Comparison of ENCODE assay signal across 5 cellular contexts in the genomic region with DNA sequence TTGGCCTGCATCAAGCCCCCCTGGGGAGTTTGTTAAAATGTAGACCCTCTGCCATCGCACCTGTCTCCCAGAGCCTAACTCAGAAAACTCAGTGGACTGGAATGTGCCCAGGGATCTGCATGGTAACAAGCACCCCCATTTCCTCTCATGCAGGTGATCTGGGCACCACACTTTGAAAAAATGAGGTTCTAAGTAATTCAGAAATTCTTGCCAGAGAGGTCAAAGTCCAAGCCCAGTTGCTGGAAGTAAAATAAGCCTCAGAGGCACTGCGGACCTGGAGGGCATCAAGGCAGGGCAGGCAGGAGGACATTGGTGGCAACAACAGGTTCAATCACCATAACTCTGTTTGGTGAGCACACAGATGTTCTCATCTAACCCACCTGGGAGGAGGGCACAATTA. TPM values are rescaled to one million over a fixed set of nuclear protein-coding genes. Genes with fewer than 3 reads are reported as not detected.
"Had no signal": no experiment of that assay in that cellular context is flagged by ENCODE, and none has a peak within 500 bp of the region (broad histone marks: within the 10 kb centered on the region; RNA-seq: fewer than 3 reads in every experiment).

No MANE protein-coding gene starts in this region.

RNA-seq across cellular contexts. Expression of gene GOLGA8T, which starts 33.0 kb away (rescaled TPM):
- total RNA-seq: GM23248, H4, H9, HFFc6 had no signal
- polyA plus RNA-seq: GM23248, GM23338 had no signal
